ENCODE assay signal across 19 cellular contexts in the genomic region with DNA sequence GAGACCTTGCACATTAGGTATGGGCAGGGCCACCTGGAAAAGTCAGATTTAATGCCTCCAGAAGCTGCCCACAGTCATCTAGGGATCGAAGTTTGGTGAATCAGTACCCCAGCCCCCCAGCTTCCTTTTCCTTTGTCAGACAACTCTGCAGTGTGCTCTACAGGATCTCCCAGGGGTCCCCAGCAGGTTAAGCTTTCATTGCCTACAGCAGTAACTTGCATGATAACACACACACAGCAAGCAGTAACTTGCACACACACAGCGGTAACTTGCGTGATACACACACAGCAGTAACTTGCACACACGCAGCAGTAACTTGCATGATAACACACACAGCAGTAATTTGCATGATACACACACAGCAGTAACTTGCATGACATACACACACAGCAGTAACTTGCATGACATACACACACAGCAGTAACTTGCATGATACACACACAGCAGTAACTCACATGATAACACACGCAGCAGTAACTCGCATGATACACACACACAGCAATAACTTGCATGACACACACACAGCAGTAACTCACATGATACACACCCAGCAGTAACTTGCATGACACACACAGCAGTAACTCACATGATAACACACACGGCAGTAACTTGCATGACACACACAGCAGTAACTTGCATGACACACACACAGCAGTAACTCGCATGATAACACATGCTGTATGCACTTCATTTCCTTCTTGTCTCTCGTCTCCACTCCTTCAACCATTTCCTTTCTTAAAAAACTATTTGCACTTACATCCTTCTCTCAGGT.
DNase-seq lines count a peak whose midpoint lies in the region; ATAC-seq, FAIRE-seq and TF ChIP-seq lines count a peak whose summit lies in the region.
"Had no signal": no experiment of that assay in that cellular context is flagged by ENCODE, and none has a peak within 500 bp of the region (broad histone marks: within the 10 kb centered on the region; RNA-seq: fewer than 3 reads in every experiment).

No MANE protein-coding gene starts in this region.

- peak overlapping the region; percentile 21; the same call in 1 of the 2 replicates for H3K9ac ChIP-seq in HUES64 (ENCODE audit: low read depth, low read length)
- no peak overlapping the region for H3K9ac ChIP-seq in K562 (ENCODE audit: insufficient read depth in 1 of 2, low read depth in 2 of 2, low read length in 2 of 2)

- no peaks in the 10 kb centered on the region for H3K79me2 ChIP-seq in K562 (ENCODE audit: control insufficient read depth, insufficient read depth, low read length)

- no peaks in the 10 kb centered on the region for H3K9me3 ChIP-seq in HUES64 (ENCODE audit: insufficient read depth, low read depth, low read length)
- no peaks in the 10 kb centered on the region for H3K9me3 ChIP-seq in K562 (replicated peaks; ENCODE audit: control insufficient read depth, insufficient read depth, low read depth, low read length)
- H3K9me3 ChIP-seq in stomach, result no peaks in the 10 kb centered on the region
- H3K9me3 ChIP-seq in psoas muscle, result no peaks in the 10 kb centered on the region
- H3K9me3 ChIP-seq: left lung had no signal

- H3K4me1 ChIP-seq in HUES64 (ENCODE audit: insufficient read depth, low read length) (peaks cover 40% of the 10 kb centered on the region), K562 (replicated peaks in 1 of 2; ENCODE audit: control insufficient read depth in 2 of 2, insufficient read depth in 2 of 2, low read length in 2 of 2) (peaks cover 12 to 18% of the 10 kb centered on the region in 2 experiments; a peak in 4 of 5 replicates), stomach (peaks cover 5 to 27% (median 15%) of the 10 kb centered on the region in 4 donors), psoas muscle (no peaks in the 10 kb centered on the region)

- no TSS peak for BruUV-seq in K562 (replicated peaks; lab: Mats Ljungman, UMichigan)

- ATAC-seq in K562, result no peak
- ATAC-seq in left colon, result peak; percentile 37
- ATAC-seq in psoas muscle, result no peak
- ATAC-seq: left lung, sciatic nerve had no signal

- no peaks in the 10 kb centered on the region for H3K27me3 ChIP-seq in HUES64 (ENCODE audit: insufficient read depth, low read length)
- peaks cover 0 to 39% of the 10 kb centered on the region in 2 experiments; a peak in 4 of 5 replicates for H3K27me3 ChIP-seq in K562 (ENCODE audit: control insufficient read depth in 2 of 2, insufficient read depth in 2 of 2, low read length in 2 of 2)
- H3K27me3 ChIP-seq in stomach, result no peaks in the 10 kb centered on the region
- no peaks in the 10 kb centered on the region for H3K27me3 ChIP-seq in psoas muscle (ENCODE audit: insufficient read depth in 3 of 3, low read length in 2 of 3)
- H3K27me3 ChIP-seq: left lung had no signal

- CTCF ChIA-PET in K562 (lab: Yijun Ruan, JAX; ENCODE audit: low intra/inter-chr PET ratio), result no interaction called here

- TF ChIP-seq EP300 in K562 (IDR thresholded peaks at IDR 0.05; ENCODE audit: low read length) (no peak), stomach (IDR thresholded peaks at IDR 0.05) (no peak)

- no peak overlapping the region for H2AFZ ChIP-seq in K562 (ENCODE audit: low read depth, low read length)

- WGBS in HUES64, result 77% methylated on average over 9 of the region's 9 CpGs
- under 1% methylated on average over 9 of the region's 9 CpGs for WGBS in K562 (ENCODE audit: insufficient coverage, low coverage, missing lambda C conversion rate)
- WGBS in stomach, 5 donors, result 51 to 72% (median 63%) methylated on average over 9 of the region's 9 CpGs
- 86 to 88% (median 86%) methylated on average over 9 of the region's 9 CpGs for WGBS in psoas muscle, 3 donors

- TF ChIP-seq POLR2A in K562 (conservative IDR thresholded peaks at IDR 0.05) (no peak), stomach (IDR thresholded peaks at IDR 0.05) (no peak)

- H3K36me3 ChIP-seq in HUES64 (ENCODE audit: insufficient read depth, low read length) (no peaks in the 10 kb centered on the region), K562 (ENCODE audit: control insufficient read depth, insufficient read depth, low read length) (no peaks in the 10 kb centered on the region), stomach (no peaks in the 10 kb centered on the region), psoas muscle (ENCODE audit: insufficient read depth in 1 of 2, low read depth in 1 of 2) (peaks cover 0 to 11% of the 10 kb centered on the region in 2 donors)
- H3K36me3 ChIP-seq: left lung had no signal

- TF ChIP-seq CTCF in K562 (IDR thresholded peaks at IDR 0.05 in 2 of 3, conservative IDR thresholded peaks at IDR 0.05 in 1 of 3; ENCODE audit: insufficient read depth in 2 of 3, low read depth in 1 of 3, low read length in 3 of 3), result no peak
- no peak for TF ChIP-seq CTCF in stomach (IDR thresholded peaks at IDR 0.05)
- TF ChIP-seq CTCF in psoas muscle (IDR thresholded peaks at IDR 0.05), result no peak

- no peak overlapping the region for H3K4me2 ChIP-seq in K562 (ENCODE audit: insufficient read depth, low read length)

- intact Hi-C loops in K562 (cut with micrococcal nuclease) (no loop called here), left colon (cut with DNase I, micrococcal nuclease) (no loop called here), stomach (cut with DNase I; ENCODE audit: low total_unique reads) (no loop called here), psoas muscle (cut with DNase I) (loop anchor here in 1 of 2 donors (10.0 kb wide), 1 partner anchor 57 kb away; no protein-coding TSS in a partner anchor), head of caudate nucleus (cut with DNase I) (no loop called here)

- H3K9me1 ChIP-seq in K562 (ENCODE audit: control insufficient read depth, insufficient read depth, low read length), result peaks cover 3% of the 10 kb centered on the region

- POLR2A ChIA-PET in K562 (lab: Yijun Ruan, JAX), result no interaction called here

- in situ Hi-C loops in K562 (cut with MboI), result no loop called here

- no peaks in the 10 kb centered on the region for H4K20me1 ChIP-seq in K562 (replicated peaks; ENCODE audit: control insufficient read depth, insufficient read depth, low read length)

- peak; percentile 55 for DNase-seq in ELR (ENCODE audit: low read depth)
- no peak for DNase-seq in K562 (ENCODE audit: extremely low read depth in 1 of 4, low spot score in 3 of 4)
- no peak for DNase-seq in left colon
- DNase-seq in stomach, result no peak
- DNase-seq in psoas muscle, result no peak
- DNase-seq in head of caudate nucleus, result no peak
- no peak for DNase-seq in NCI-H2196 treated with DMSO at 0.1 percent for 48 hours (lab: John Stamatoyannopoulos, UW; ENCODE audit: unreplicated experiment)
- DNase-seq: activated naive CD4-positive, alpha-beta T cell treated with Interleukin-2 at 50 U/mL for 16 hours; aorta; EL; endodermal cell; left lung; NCI-H226; nucleus accumbens had no signal

- H3K4me3 ChIP-seq in HUES64 (ENCODE audit: low read length) (no peak overlapping the region), K562 (no peak overlapping the region), stomach (no peak overlapping the region), psoas muscle (no peak overlapping the region)
- H3K4me3 ChIP-seq: left lung had no signal

- H3K27ac ChIP-seq in HUES64 (ENCODE audit: low read depth, low read length), result peak overlapping the region; percentile 17; the same call in 1 of the 2 replicates
- H3K27ac ChIP-seq in K562 (ENCODE audit: extremely low read depth, low read depth, low read length), result no peak overlapping the region
- H3K27ac ChIP-seq in stomach, result no peak overlapping the region
- H3K27ac ChIP-seq in psoas muscle, result no peak overlapping the region
- H3K27ac ChIP-seq: left lung had no signal

- no peak for TF ChIP-seq RAD21 in K562 (CRISPR knock-in tag; conservative IDR thresholded peaks at IDR 0.05 in 1 of 2, IDR thresholded peaks at IDR 0.05 in 1 of 2)

- FAIRE-seq in K562 (lab: Jason Lieb, UNC), result peak; percentile 52
- FAIRE-seq: frontal cortex, GM19239, TTC549 had no signal

TF ChIP-seq in K562, 482 proteins besides CTCF, POLR2A, EP300 and RAD21 (continues in another document):
- no peak for TF ChIP-seq CEBPG (CRISPR knock-in tag; IDR thresholded peaks at IDR 0.05)
- no peak for TF ChIP-seq CEBPG (tag; conservative IDR thresholded peaks at IDR 0.05 in 1 of 2, IDR thresholded peaks at IDR 0.05 in 1 of 2)
- no peak for TF ChIP-seq ZNF511 (CRISPR knock-in tag; IDR thresholded peaks at IDR 0.05)
- no peak for TF ChIP-seq ZFP36 (IDR thresholded peaks at IDR 0.05; ENCODE audit: low read depth, low read length, partially characterized antibody)
- no peak for TF ChIP-seq BRF2 (IDR thresholded peaks at IDR 0.05; ENCODE audit: borderline replicate concordance, insufficient read depth, insufficient read length)
- TF ChIP-seq ZNF655 (CRISPR knock-in tag; IDR thresholded peaks at IDR 0.05), result no peak
- TF ChIP-seq TAF1 (IDR thresholded peaks at IDR 0.05; ENCODE audit: control insufficient read depth, extremely low read depth, insufficient read depth, low read length, severe bottlenecking), result no peak
- TF ChIP-seq YBX1 (IDR thresholded peaks at IDR 0.05), result no peak
- no peak for TF ChIP-seq SPI1 (IDR thresholded peaks at IDR 0.05; ENCODE audit: borderline replicate concordance, low read depth, low read length)
- no peak for TF ChIP-seq SAFB2 (IDR thresholded peaks at IDR 0.05; ENCODE audit: borderline replicate concordance, low read depth, low read length, severe bottlenecking)
